8 cellular contexts compared by ENCODE assay signal in the genomic region with DNA sequence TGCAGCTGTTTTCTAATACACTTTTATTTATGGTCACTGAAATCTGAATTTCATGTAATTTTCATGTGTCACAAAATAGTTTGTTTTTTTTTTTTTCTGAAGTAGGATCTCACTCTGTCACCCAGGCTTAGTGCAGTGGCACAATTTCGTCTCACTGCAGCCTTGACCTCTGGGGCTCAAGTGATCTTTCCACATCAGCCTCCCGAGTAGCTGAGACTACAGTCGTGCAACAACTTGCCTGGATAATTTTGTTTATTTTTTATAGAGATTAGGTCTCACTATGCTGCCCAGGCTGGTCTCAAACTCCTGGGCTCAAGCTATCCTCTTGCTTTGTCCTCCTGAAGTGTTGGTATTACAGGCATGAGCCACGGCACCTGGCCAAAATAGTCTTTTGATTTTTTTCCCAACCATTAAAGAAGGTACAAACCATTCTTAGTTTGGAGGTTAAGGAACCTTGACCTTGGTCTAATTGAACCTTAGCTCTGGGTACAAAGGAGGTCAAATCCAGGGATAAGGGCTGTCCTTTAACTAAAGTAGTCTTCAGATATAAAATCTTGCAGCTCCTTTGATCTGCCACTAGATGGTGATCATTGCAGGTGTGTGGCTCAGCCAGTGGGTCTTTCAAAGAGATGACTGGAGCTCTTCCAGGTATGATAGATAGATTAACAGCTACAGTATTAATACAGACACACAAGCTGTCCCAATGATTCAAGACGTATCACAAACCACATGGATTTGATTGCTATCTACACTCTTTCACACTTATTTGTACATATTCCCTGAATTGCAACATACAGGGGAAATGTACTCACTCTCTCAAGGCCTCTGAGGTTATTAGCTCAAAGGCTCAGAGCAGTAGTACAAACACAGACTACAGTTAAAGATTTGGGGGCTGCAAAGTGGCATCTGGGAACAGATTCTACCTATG. TPM values are rescaled to one million over a fixed set of nuclear protein-coding genes. Genes with fewer than 3 reads are reported as not detected.
A peak's percentile ranks its signal among the peaks of the same experiment; 100 is the strongest.
DNase-seq lines count a peak whose midpoint lies in the region; ATAC-seq, FAIRE-seq and TF ChIP-seq lines count a peak whose summit lies in the region.

No MANE protein-coding gene starts in this region.

- no peak for FAIRE-seq in small intestine (lab: Jason Lieb, UNC)

- POLR2A ChIA-PET in activated CD8-positive, alpha-beta T cell treated with anti-CD3 and anti-CD28 coated beads for 36 hours (lab: Charles Lee): interaction anchor here (2.3 kb wide), 1 partner anchor 44 kb away, joined by 14 read pairs; the partner anchor contains the start of gene RNU2-63P

- intact Hi-C loops in activated CD8-positive, alpha-beta T cell treated with anti-CD3 and anti-CD28 coated beads for 36 hours (cut with micrococcal nuclease): loop anchor here (1.0 to 5.0 kb wide), 2 partner anchors 43 to 100 kb away; partner anchors contain the start of gene RNU2-63P
- intact Hi-C loops in left ventricle myocardium inferior (cut with micrococcal nuclease): loop anchor here (5.0 kb wide), 1 partner anchor 102 kb away; no protein-coding TSS in a partner anchor

- H3K36me3 ChIP-seq in left ventricle myocardium inferior (no peaks in the 10 kb centered on the region), small intestine (ENCODE audit: control insufficient read depth in 2 of 2, insufficient read depth in 2 of 2, low read length in 2 of 2) (no peaks in the 10 kb centered on the region)

- whole genome bisulfite sequencing in small intestine, 3 donors: 30 to 48% (median 41%) methylated on average over 5 of the region's 5 CpGs

- peaks cover 4% of the 10 kb centered on the region for H3K36me3 Mint-ChIP-seq in activated CD8-positive, alpha-beta T cell treated with anti-CD3 and anti-CD28 coated beads for 36 hours (ENCODE audit: low read depth)

- H3K4me1 ChIP-seq in left ventricle myocardium inferior (peaks cover 8% of the 10 kb centered on the region), small intestine (ENCODE audit: control insufficient read depth in 2 of 2, insufficient read depth in 1 of 2, low read depth in 1 of 2, low read length in 1 of 2) (peaks cover 4 to 7% of the 10 kb centered on the region in 2 donors)

- CTCF ChIA-PET in activated CD8-positive, alpha-beta T cell treated with anti-CD3 and anti-CD28 coated beads for 36 hours (lab: Charles Lee): interaction anchor here (0.6 to 5.3 kb wide), 58 partner anchors 10 to 511 kb away, joined by 3 to 193 read pairs (median 5); partner anchors contain the start of genes RNU2-63P and THNSL2

- H3K27me3 ChIP-seq in left ventricle myocardium inferior (ENCODE audit: low read depth) (no peaks in the 10 kb centered on the region), small intestine (ENCODE audit: control insufficient read depth in 2 of 2, insufficient read depth in 2 of 2, low read length in 2 of 2) (no peaks in the 10 kb centered on the region)

- TF ChIP-seq CTCF in AG09309 (IDR thresholded peaks at IDR 0.05; ENCODE audit: control insufficient read depth, insufficient read depth, low read depth, low read length, missing control alignments) (peak; percentile 75), GM12864 (IDR thresholded peaks at IDR 0.05; ENCODE audit: low read depth, low read length, missing control alignments) (peak; percentile 77), left ventricle myocardium inferior (IDR thresholded peaks at IDR 0.05; ENCODE audit: borderline replicate concordance) (peak; percentile 89)
- peak; percentile 80 for TF ChIP-seq CTCF in activated CD8-positive, alpha-beta T cell treated with anti-CD3 and anti-CD28 coated beads for 36 hours (IDR thresholded peaks at IDR 0.05)

- H3K4me3 Mint-ChIP-seq in activated CD8-positive, alpha-beta T cell treated with anti-CD3 and anti-CD28 coated beads for 36 hours: no peak overlapping the region

- peak; percentile 39 for ATAC-seq in HG03103 (IDR thresholded peaks at IDR 0.05; ENCODE audit: low read depth, unreplicated experiment)
- ATAC-seq in activated CD8-positive, alpha-beta T cell treated with anti-CD3 and anti-CD28 coated beads for 36 hours: peak; percentile 54
- ATAC-seq in HG03469 (IDR thresholded peaks at IDR 0.05; ENCODE audit: unreplicated experiment): no peak

- H3K4me3 ChIP-seq in AG09309 (ENCODE audit: control insufficient read depth, low read depth, low read length) (no peak overlapping the region), GM12864 (ENCODE audit: low read depth, low read length) (no peak overlapping the region), left ventricle myocardium inferior (no peak overlapping the region), small intestine (ENCODE audit: low read depth in 1 of 2, low read length in 2 of 2) (no peak overlapping the region)

- H3K9me3 ChIP-seq in left ventricle myocardium inferior (replicated peaks) (no peaks in the 10 kb centered on the region), small intestine (ENCODE audit: control insufficient read depth, low read depth) (no peaks in the 10 kb centered on the region)

- no peaks in the 10 kb centered on the region for H3K9me3 Mint-ChIP-seq in activated CD8-positive, alpha-beta T cell treated with anti-CD3 and anti-CD28 coated beads for 36 hours

- no peak overlapping the region for H3K27ac Mint-ChIP-seq in activated CD8-positive, alpha-beta T cell treated with anti-CD3 and anti-CD28 coated beads for 36 hours

- no peaks in the 10 kb centered on the region for H3K27me3 Mint-ChIP-seq in activated CD8-positive, alpha-beta T cell treated with anti-CD3 and anti-CD28 coated beads for 36 hours

- peaks cover 36% of the 10 kb centered on the region for H3K4me1 Mint-ChIP-seq in activated CD8-positive, alpha-beta T cell treated with anti-CD3 and anti-CD28 coated beads for 36 hours (ENCODE audit: low read depth)

- no peak for DNase-seq in AG09309 (ENCODE audit: low read depth)
- DNase-seq in GM12864 (ENCODE audit: low read depth): no peak
- DNase-seq in NCI-H226: peak; percentile 20
- DNase-seq in activated CD8-positive, alpha-beta T cell treated with anti-CD3 and anti-CD28 coated beads for 36 hours: peak; percentile 37
- DNase-seq in left ventricle myocardium inferior: no peak
- peak; percentile 70 for DNase-seq in small intestine

- H3K27ac ChIP-seq in left ventricle myocardium inferior (replicated peaks): no peak overlapping the region
- H3K27ac ChIP-seq in small intestine (ENCODE audit: low read depth in 1 of 2, low read length in 1 of 2): no peak overlapping the region

RNA-seq across cellular contexts. Expression of gene KRCC1, which starts 4.7 kb away (rescaled TPM):
- 10 to 100 TPM; 10.8 to 11.1 TPM for total RNA-seq in activated CD8-positive, alpha-beta T cell treated with anti-CD3 and anti-CD28 coated beads for 36 hours
- 21.2 TPM for total RNA-seq in left ventricle myocardium inferior
- 10 to 100 TPM; 35.1 to 63.1 (median 35.7) TPM for polyA plus RNA-seq in small intestine

RNA-seq across cellular contexts. Expression of gene SMYD1, which starts 7.4 kb away (rescaled TPM):
- not detected for total RNA-seq in activated CD8-positive, alpha-beta T cell treated with anti-CD3 and anti-CD28 coated beads for 36 hours
- 389 TPM for total RNA-seq in left ventricle myocardium inferior
- polyA plus RNA-seq in small intestine: 1 to 10 TPM in 1 of 3 donors, under 1 TPM in 1, not detected in 1; 0.34 to 1.6 TPM

RNA-seq across cellular contexts. Expression of gene RNU2-63P, which starts 43.9 kb away (rescaled TPM):
- total RNA-seq in activated CD8-positive, alpha-beta T cell treated with anti-CD3 and anti-CD28 coated beads for 36 hours: 1 to 10 TPM; 6.0 to 7.6 TPM
- not detected for total RNA-seq in left ventricle myocardium inferior
- not detected for polyA plus RNA-seq in small intestine

Comparison
In these comparisons a context has a peak if more than half of its experiments do, and no peak if none do; other contexts are left out.
1. DNase-seq: peak in NCI-H226 (single experiment), activated CD8-positive, alpha-beta T cell treated with anti-CD3 and anti-CD28 coated beads for 36 hours (single experiment) and small intestine (single experiment); none in AG09309 (single experiment), GM12864 (single experiment) and left ventricle myocardium inferior (single experiment).
2. RNA of gene SMYD1, which starts 7.4 kb away (total RNA-seq): 389 TPM in left ventricle myocardium inferior (single experiment); not detected in activated CD8-positive, alpha-beta T cell treated with anti-CD3 and anti-CD28 coated beads for 36 hours; every median in the first group is over 100 times any median in the second.
3. Peak in every context shown above with its lines, with median percentiles within 50 percentile points of each other: CTCF ChIP-seq.